Comparison of ENCODE assay signal across 1 cellular context in the genomic region with DNA sequence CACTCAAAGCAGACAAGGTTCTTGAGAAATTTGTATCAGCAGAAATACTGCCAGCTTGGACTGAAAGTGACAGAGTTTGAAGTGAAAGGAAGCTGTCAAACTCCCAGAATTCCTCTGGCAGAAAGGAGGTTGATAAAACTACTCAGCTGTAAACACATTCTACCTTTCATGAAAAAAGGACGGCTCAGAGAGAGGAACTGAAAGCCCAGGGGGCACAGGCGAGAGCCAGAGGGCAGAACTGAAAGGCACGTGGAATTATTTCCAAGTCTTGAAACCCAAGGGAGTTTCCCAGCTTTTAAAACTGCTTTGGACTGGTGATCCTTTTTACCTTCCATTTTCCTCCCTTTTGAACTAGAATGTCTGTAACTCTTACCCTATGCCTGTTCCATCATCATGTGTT.
TF ChIP-seq lines count a peak whose summit lies in the region.

No MANE protein-coding gene starts in this region.

TF ChIP-seq in GM12878, 131 proteins besides CTCF, POLR2A, EP300 and RAD21 (continued from another document and continues in another):
- TF ChIP-seq, protein P1, sequence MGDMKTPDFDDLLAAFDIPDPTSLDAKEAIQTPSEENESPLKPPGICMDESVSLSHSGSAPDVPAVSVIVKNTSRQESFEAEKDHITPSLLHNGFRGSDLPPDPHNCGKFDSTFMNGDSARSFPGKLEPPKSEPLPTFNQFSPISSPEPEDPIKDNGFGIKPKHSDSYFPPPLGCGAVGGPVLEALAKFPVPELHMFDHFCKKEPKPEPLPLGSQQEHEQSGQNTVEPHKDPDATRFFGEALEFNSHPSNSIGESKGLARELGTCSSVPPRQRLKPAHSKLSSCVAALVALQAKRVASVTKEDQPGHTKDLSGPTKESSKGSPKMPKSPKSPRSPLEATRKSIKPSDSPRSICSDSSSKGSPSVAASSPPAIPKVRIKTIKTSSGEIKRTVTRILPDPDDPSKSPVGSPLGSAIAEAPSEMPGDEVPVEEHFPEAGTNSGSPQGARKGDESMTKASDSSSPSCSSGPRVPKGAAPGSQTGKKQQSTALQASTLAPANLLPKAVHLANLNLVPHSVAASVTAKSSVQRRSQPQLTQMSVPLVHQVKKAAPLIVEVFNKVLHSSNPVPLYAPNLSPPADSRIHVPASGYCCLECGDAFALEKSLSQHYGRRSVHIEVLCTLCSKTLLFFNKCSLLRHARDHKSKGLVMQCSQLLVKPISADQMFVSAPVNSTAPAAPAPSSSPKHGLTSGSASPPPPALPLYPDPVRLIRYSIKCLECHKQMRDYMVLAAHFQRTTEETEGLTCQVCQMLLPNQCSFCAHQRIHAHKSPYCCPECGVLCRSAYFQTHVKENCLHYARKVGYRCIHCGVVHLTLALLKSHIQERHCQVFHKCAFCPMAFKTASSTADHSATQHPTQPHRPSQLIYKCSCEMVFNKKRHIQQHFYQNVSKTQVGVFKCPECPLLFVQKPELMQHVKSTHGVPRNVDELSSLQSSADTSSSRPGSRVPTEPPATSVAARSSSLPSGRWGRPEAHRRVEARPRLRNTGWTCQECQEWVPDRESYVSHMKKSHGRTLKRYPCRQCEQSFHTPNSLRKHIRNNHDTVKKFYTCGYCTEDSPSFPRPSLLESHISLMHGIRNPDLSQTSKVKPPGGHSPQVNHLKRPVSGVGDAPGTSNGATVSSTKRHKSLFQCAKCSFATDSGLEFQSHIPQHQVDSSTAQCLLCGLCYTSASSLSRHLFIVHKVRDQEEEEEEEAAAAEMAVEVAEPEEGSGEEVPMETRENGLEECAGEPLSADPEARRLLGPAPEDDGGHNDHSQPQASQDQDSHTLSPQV (IDR thresholded peaks at IDR 0.05) = no peak
- TF ChIP-seq SMC3 (IDR thresholded peaks at IDR 0.05; ENCODE audit: borderline replicate concordance, low read length) (no peak), JUND (IDR thresholded peaks at IDR 0.05; ENCODE audit: low read depth, low read length) (no peak), NBN (IDR thresholded peaks at IDR 0.05) (no peak), YBX1 (IDR thresholded peaks at IDR 0.05) (no peak), ATF2 (IDR thresholded peaks at IDR 0.05; ENCODE audit: low read length) (no peak), STAT1 (conservative IDR thresholded peaks at IDR 0.05) (no peak), MEF2A (IDR thresholded peaks at IDR 0.05; ENCODE audit: insufficient read depth, low read depth, low read length) (no peak), YY1 (IDR thresholded peaks at IDR 0.05; ENCODE audit: low read depth, low read length) (no peak), TBL1XR1 (IDR thresholded peaks at IDR 0.05; ENCODE audit: low read depth, low read length) (no peak), SPI1 (IDR thresholded peaks at IDR 0.05; ENCODE audit: borderline replicate concordance, insufficient read depth, low read depth, low read length) (peak; percentile 98), POU2F2 (IDR thresholded peaks at IDR 0.05; ENCODE audit: borderline replicate concordance, low read depth, low read length) (no peak), FOS (IDR thresholded peaks at IDR 0.05; ENCODE audit: borderline replicate concordance, extremely low read depth, insufficient read length) (no peak), ZBED1 (IDR thresholded peaks at IDR 0.05; ENCODE audit: borderline replicate concordance) (no peak), BCL3 (IDR thresholded peaks at IDR 0.05; ENCODE audit: borderline replicate concordance, insufficient read depth, low read depth, low read length, poor library complexity, severe bottlenecking) (no peak), ZBTB11 (CRISPR knock-in tag; IDR thresholded peaks at IDR 0.05) (no peak), GATAD2B (conservative IDR thresholded peaks at IDR 0.05; ENCODE audit: low read depth) (peak; percentile 65; the same call in 1 of the 2 replicates), HCFC1 (IDR thresholded peaks at IDR 0.05; ENCODE audit: low read length) (no peak), MYB (IDR thresholded peaks at IDR 0.05; ENCODE audit: borderline replicate concordance, low read depth, low read length) (no peak), FOXK2 (IDR thresholded peaks at IDR 0.05) (no peak), RUNX3 (IDR thresholded peaks at IDR 0.05; ENCODE audit: low read length) (peak; percentile 43; the same call in 1 of the 2 replicates), NFYA (IDR thresholded peaks at IDR 0.05; ENCODE audit: borderline replicate concordance, low read depth, low read length) (no peak), HDAC6 (IDR thresholded peaks at IDR 0.05; ENCODE audit: unreplicated experiment) (no peak), ZSCAN29 (IDR thresholded peaks at IDR 0.05) (no peak), TAF1 (IDR thresholded peaks at IDR 0.05; ENCODE audit: borderline replicate concordance, low read depth, low read length) (no peak), EZH2 (IDR thresholded peaks at IDR 0.05; ENCODE audit: borderline replicate concordance, control insufficient read depth, low read depth, low read length) (no peak), ZNF207 (IDR thresholded peaks at IDR 0.05; ENCODE audit: borderline replicate concordance) (no peak)
- TF ChIP-seq, protein P2, sequence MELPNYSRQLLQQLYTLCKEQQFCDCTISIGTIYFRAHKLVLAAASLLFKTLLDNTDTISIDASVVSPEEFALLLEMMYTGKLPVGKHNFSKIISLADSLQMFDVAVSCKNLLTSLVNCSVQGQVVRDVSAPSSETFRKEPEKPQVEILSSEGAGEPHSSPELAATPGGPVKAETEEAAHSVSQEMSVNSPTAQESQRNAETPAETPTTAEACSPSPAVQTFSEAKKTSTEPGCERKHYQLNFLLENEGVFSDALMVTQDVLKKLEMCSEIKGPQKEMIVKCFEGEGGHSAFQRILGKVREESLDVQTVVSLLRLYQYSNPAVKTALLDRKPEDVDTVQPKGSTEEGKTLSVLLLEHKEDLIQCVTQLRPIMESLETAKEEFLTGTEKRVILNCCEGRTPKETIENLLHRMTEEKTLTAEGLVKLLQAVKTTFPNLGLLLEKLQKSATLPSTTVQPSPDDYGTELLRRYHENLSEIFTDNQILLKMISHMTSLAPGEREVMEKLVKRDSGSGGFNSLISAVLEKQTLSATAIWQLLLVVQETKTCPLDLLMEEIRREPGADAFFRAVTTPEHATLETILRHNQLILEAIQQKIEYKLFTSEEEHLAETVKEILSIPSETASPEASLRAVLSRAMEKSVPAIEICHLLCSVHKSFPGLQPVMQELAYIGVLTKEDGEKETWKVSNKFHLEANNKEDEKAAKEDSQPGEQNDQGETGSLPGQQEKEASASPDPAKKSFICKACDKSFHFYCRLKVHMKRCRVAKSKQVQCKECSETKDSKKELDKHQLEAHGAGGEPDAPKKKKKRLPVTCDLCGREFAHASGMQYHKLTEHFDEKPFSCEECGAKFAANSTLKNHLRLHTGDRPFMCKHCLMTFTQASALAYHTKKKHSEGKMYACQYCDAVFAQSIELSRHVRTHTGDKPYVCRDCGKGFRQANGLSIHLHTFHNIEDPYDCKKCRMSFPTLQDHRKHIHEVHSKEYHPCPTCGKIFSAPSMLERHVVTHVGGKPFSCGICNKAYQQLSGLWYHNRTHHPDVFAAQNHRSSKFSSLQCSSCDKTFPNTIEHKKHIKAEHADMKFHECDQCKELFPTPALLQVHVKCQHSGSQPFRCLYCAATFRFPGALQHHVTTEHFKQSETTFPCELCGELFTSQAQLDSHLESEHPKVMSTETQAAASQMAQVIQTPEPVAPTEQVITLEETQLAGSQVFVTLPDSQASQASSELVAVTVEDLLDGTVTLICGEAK (IDR thresholded peaks at IDR 0.05; ENCODE audit: borderline replicate concordance) = no peak
- TF ChIP-seq, protein P3, sequence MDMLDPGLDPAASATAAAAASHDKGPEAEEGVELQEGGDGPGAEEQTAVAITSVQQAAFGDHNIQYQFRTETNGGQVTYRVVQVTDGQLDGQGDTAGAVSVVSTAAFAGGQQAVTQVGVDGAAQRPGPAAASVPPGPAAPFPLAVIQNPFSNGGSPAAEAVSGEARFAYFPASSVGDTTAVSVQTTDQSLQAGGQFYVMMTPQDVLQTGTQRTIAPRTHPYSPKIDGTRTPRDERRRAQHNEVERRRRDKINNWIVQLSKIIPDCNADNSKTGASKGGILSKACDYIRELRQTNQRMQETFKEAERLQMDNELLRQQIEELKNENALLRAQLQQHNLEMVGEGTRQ (IDR thresholded peaks at IDR 0.05; ENCODE audit: borderline replicate concordance, low read depth, low read length) = no peak
- TF ChIP-seq, protein P4, sequence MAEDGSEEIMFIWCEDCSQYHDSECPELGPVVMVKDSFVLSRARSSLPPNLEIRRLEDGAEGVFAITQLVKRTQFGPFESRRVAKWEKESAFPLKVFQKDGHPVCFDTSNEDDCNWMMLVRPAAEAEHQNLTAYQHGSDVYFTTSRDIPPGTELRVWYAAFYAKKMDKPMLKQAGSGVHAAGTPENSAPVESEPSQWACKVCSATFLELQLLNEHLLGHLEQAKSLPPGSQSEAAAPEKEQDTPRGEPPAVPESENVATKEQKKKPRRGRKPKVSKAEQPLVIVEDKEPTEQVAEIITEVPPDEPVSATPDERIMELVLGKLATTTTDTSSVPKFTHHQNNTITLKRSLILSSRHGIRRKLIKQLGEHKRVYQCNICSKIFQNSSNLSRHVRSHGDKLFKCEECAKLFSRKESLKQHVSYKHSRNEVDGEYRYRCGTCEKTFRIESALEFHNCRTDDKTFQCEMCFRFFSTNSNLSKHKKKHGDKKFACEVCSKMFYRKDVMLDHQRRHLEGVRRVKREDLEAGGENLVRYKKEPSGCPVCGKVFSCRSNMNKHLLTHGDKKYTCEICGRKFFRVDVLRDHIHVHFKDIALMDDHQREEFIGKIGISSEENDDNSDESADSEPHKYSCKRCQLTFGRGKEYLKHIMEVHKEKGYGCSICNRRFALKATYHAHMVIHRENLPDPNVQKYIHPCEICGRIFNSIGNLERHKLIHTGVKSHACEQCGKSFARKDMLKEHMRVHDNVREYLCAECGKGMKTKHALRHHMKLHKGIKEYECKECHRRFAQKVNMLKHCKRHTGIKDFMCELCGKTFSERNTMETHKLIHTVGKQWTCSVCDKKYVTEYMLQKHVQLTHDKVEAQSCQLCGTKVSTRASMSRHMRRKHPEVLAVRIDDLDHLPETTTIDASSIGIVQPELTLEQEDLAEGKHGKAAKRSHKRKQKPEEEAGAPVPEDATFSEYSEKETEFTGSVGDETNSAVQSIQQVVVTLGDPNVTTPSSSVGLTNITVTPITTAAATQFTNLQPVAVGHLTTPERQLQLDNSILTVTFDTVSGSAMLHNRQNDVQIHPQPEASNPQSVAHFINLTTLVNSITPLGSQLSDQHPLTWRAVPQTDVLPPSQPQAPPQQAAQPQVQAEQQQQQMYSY (CRISPR knock-in tag; IDR thresholded peaks at IDR 0.05) = no peak
- TF ChIP-seq, protein P5, sequence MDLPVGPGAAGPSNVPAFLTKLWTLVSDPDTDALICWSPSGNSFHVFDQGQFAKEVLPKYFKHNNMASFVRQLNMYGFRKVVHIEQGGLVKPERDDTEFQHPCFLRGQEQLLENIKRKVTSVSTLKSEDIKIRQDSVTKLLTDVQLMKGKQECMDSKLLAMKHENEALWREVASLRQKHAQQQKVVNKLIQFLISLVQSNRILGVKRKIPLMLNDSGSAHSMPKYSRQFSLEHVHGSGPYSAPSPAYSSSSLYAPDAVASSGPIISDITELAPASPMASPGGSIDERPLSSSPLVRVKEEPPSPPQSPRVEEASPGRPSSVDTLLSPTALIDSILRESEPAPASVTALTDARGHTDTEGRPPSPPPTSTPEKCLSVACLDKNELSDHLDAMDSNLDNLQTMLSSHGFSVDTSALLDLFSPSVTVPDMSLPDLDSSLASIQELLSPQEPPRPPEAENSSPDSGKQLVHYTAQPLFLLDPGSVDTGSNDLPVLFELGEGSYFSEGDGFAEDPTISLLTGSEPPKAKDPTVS (IDR thresholded peaks at IDR 0.05; ENCODE audit: low read depth, low read length) = no peak
